In the genomic region with DNA sequence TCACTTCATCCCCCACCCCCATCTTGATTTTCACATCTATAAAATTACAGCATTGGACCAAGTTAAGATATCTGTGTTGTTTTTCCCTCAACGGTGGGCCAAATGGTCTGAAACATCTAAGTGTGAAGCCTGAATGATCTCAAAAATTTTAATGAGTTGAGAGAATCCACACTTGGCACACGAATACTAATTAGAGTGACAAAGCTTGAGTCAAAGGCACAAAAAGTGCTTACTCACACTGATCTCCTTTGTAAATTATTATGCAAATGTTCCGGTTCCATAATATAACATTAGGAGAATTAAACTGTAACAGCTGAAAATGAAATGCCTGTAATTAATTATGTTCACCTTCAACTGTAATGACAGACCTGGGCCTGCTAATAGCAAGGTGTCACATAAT, we compare ENCODE assay signal across 21 cellular contexts. TPM values are rescaled to one million over a fixed set of nuclear protein-coding genes. Genes with fewer than 3 reads are reported as not detected.
DNase-seq lines count a peak whose midpoint lies in the region; FAIRE-seq and TF ChIP-seq lines count a peak whose summit lies in the region.
"Had no signal": no experiment of that assay in that cellular context is flagged by ENCODE, and none has a peak within 500 bp of the region (broad histone marks: within the 10 kb centered on the region; RNA-seq: fewer than 3 reads in every experiment).

No MANE protein-coding gene starts in this region.

- TF ChIP-seq POLR2A in H1 (IDR thresholded peaks at IDR 0.05; ENCODE audit: control extremely low read depth in 1 of 2, low read depth in 2 of 2, low read length in 2 of 2): no peak

- H3K36me3 Mint-ChIP-seq in H9 (ENCODE audit: insufficient read depth in 1 of 3, low read depth in 3 of 3) (peaks cover 15 to 22% (median 17%) of the 10 kb centered on the region in 3 experiments), Caco-2 (ENCODE audit: insufficient read depth, unreplicated experiment) (peaks cover 10% of the 10 kb centered on the region)
- H3K36me3 Mint-ChIP-seq: CD4-positive, alpha-beta memory T cell; IgD-negative memory B cell had no signal

- H3T11ph ChIP-seq in H9 (ENCODE audit: low read length): no peak overlapping the region

- H3K79me1 ChIP-seq in H9 (ENCODE audit: insufficient read depth, low read depth, low read length, poor library complexity, severe bottlenecking) (peaks cover 2% of the 10 kb centered on the region), H1 (ENCODE audit: low read depth, low read length) (peaks cover 3% of the 10 kb centered on the region)

- no peaks in the 10 kb centered on the region for H4K20me1 ChIP-seq in H9 (ENCODE audit: control insufficient read depth, insufficient read depth, insufficient read length)
- H4K20me1 ChIP-seq in H1 (replicated peaks in 1 of 2; ENCODE audit: control insufficient read depth in 1 of 2, insufficient read depth in 2 of 2, low read length in 2 of 2): no peaks in the 10 kb centered on the region

- H4K91ac ChIP-seq in H9 (ENCODE audit: insufficient read length, low read depth, low read length) (no peak overlapping the region), H1 (replicated peaks; ENCODE audit: insufficient read length, low read length) (peak overlapping the region; percentile 95)

- POLR2A ChIA-PET in H1 (lab: Charles Lee; ENCODE audit: partially characterized antibody): interaction anchor here (0.8 to 3.2 kb wide), 4 partner anchors 12 to 98 kb away, joined by 3 to 21 read pairs (median 10); a partner anchor contains a TSS
- POLR2A ChIA-PET in Caco-2 (lab: Charles Lee): no interaction called here

- H3K4me2 ChIP-seq in H9 (ENCODE audit: insufficient read depth, insufficient read length, low read length): peak overlapping the region; percentile 17
- H3K4me2 ChIP-seq in H1 (ENCODE audit: insufficient read depth in 1 of 2, low read depth in 2 of 2, low read length in 2 of 2): peak overlapping the region; percentile 61
- H3K4me2 ChIP-seq: A549, SK-N-SH had no signal

- CTCF ChIA-PET in H1 (lab: Charles Lee; ENCODE audit: partially characterized antibody): interaction anchor here (0.6 to 2.3 kb wide), 2 partner anchors 16 to 45 kb away, joined by 3 to 7 read pairs; no protein-coding TSS in a partner anchor
- CTCF ChIA-PET in Caco-2 (lab: Charles Lee): no interaction called here

- no peak for TF ChIP-seq EP300 in H1 (IDR thresholded peaks at IDR 0.05; ENCODE audit: borderline replicate concordance in 1 of 2, low read depth in 2 of 2, low read length in 2 of 2)

- H4K8ac ChIP-seq in H9 (replicated peaks; ENCODE audit: insufficient read length, low read depth, low read length) (no peak overlapping the region), H1 (ENCODE audit: extremely low read depth, insufficient read depth, low read length) (no peak overlapping the region)

- H3K23ac ChIP-seq in H9 (ENCODE audit: insufficient read length, low read depth, low read length) (no peak overlapping the region), H1 (ENCODE audit: insufficient read length) (peak overlapping the region; percentile 10)

- peak overlapping the region; percentile 40 for H2BK12ac ChIP-seq in H9 (ENCODE audit: insufficient read length, low read depth, low read length)
- peak overlapping the region; percentile 80 for H2BK12ac ChIP-seq in H1 (ENCODE audit: low read depth, low read length)

- no peaks in the 10 kb centered on the region for H3K9me3 Mint-ChIP-seq in H9
- no peaks in the 10 kb centered on the region for H3K9me3 Mint-ChIP-seq in Caco-2 (ENCODE audit: unreplicated experiment)
- H3K9me3 Mint-ChIP-seq: CD4-positive, alpha-beta memory T cell; IgD-negative memory B cell had no signal

- FAIRE-seq in H1 (lab: Jason Lieb, UNC): no peak
- FAIRE-seq: A549, H54 had no signal

- H3K79me2 ChIP-seq in H9 (ENCODE audit: insufficient read depth, low read length) (peaks cover 30% of the 10 kb centered on the region; the same call in 1 of the 2 replicates), H1 (ENCODE audit: control insufficient read depth in 1 of 2, insufficient read depth in 2 of 2, low read length in 2 of 2) (peaks cover 18 to 63% of the 10 kb centered on the region in 2 experiments; a peak in 3 of 4 replicates)

- H3K27ac ChIP-seq in H9 (ENCODE audit: insufficient read length, low read depth, low read length) (peak overlapping the region; percentile 99), H1 (ENCODE audit: low read depth, low read length) (peak overlapping the region; percentile 92), iPS-20b (ENCODE audit: low read length) (peak overlapping the region; percentile 93), substantia nigra (ENCODE audit: low read depth, low read length, poor library complexity, severe bottlenecking) (no peak overlapping the region)
- H3K27ac ChIP-seq: A549, Peyer's patch had no signal

- H3K4ac ChIP-seq in H9 (ENCODE audit: low read depth, low read length) (peak overlapping the region; percentile 18; the same call in 1 of the 2 replicates), H1 (replicated peaks; ENCODE audit: insufficient read length, low read depth, low read length) (peak overlapping the region; percentile 89)

- H3K56ac ChIP-seq in H9 (ENCODE audit: insufficient read length, low read depth, low read length) (no peak overlapping the region), H1 (replicated peaks; ENCODE audit: insufficient read length, low read depth, low read length) (peak overlapping the region; percentile 79)

- H2BK20ac ChIP-seq in H9 (ENCODE audit: low read depth, low read length, poor library complexity, severe bottlenecking): peak overlapping the region; percentile 26
- H2BK20ac ChIP-seq in H1 (ENCODE audit: low read length): peak overlapping the region; percentile 52; the same call in 1 of the 2 replicates

- H2BK15ac ChIP-seq in H9 (ENCODE audit: low read depth, low read length) (no peak overlapping the region), H1 (ENCODE audit: low read length) (no peak overlapping the region)

- TF ChIP-seq CTCF in H9 (conservative IDR thresholded peaks at IDR 0.05): no peak
- TF ChIP-seq CTCF in H1 (IDR thresholded peaks at IDR 0.05; ENCODE audit: control extremely low read depth in 1 of 3, insufficient read depth in 1 of 3, low read depth in 1 of 3, low read length in 3 of 3): no peak
- no peak for TF ChIP-seq CTCF in Caco-2 (IDR thresholded peaks at IDR 0.05; ENCODE audit: insufficient read depth in 1 of 2, low read depth in 1 of 2, low read length in 1 of 2, severe bottlenecking in 1 of 2, unreplicated experiment in 1 of 2)

- H3K27me3 Mint-ChIP-seq in H9 (ENCODE audit: low read depth): no peaks in the 10 kb centered on the region
- no peaks in the 10 kb centered on the region for H3K27me3 Mint-ChIP-seq in Caco-2 (ENCODE audit: insufficient read depth, unreplicated experiment)

- H3K4me3 Mint-ChIP-seq in H9 (peak overlapping the region in 1 of 2 experiments; percentile 66; a peak in 3 of 5 replicates), Caco-2 (ENCODE audit: unreplicated experiment) (no peak overlapping the region)
- H3K4me3 Mint-ChIP-seq: CD4-positive, alpha-beta memory T cell; IgD-negative memory B cell had no signal

- H3K36me3 ChIP-seq in H1 (ENCODE audit: control insufficient read depth in 2 of 4, insufficient read depth in 4 of 4, low read length in 3 of 4) (peaks cover 0 to 6% (median 3%) of the 10 kb centered on the region in 4 experiments; a peak in 3 of 8 replicates), iPS-20b (ENCODE audit: insufficient read depth, low read depth, low read length) (peaks cover 15% of the 10 kb centered on the region; the same call in 1 of the 2 replicates), Caco-2 (ENCODE audit: control insufficient read depth, insufficient read depth, low read length) (no peaks in the 10 kb centered on the region)
- H3K36me3 ChIP-seq: Peyer's patch had no signal

- no CpG with 5 or more reads among the region's 3 CpGs for WGBS in H9 (ENCODE audit: extremely low coverage, insufficient read length, low lambda C conversion rate)
- WGBS in H1 (ENCODE audit: extremely low coverage in 1 of 2, insufficient coverage in 1 of 2, insufficient read length in 1 of 2, insufficient replicate concordance in 2 of 2, low coverage in 1 of 2, low lambda C conversion rate in 2 of 2, missing lambda C conversion rate in 1 of 2), 2 experiments: 17% methylated on average over 3 of the region's 3 CpGs; no CpG with 5 or more reads in 1 of the 2 experiments

- intact Hi-C loops in Caco-2 (cut with micrococcal nuclease; ENCODE audit: unreplicated experiment): loop anchor here (2.0 kb wide), 1 partner anchor 34 kb away; a partner anchor contains a TSS

- H3K9ac ChIP-seq in H9 (ENCODE audit: extremely low read depth, insufficient read length, low read length): peak overlapping the region; percentile 20
- peak overlapping the region in 1 of 4 experiments; percentile 48; a peak in 2 of 7 replicates for H3K9ac ChIP-seq in H1 (replicated peaks in 1 of 4; ENCODE audit: extremely low read depth in 1 of 4, low read depth in 3 of 4, low read length in 3 of 4)
- peak overlapping the region; percentile 85 for H3K9ac ChIP-seq in iPS-20b (ENCODE audit: low read depth, low read length)
- H3K9ac ChIP-seq: SK-N-SH had no signal

- H3K27me3 ChIP-seq in H9 (ENCODE audit: insufficient read depth, low read length) (no peaks in the 10 kb centered on the region), H1 (replicated peaks in 1 of 4; ENCODE audit: control insufficient read depth in 3 of 4, extremely low read depth in 1 of 4, insufficient read depth in 3 of 4, low read length in 3 of 4) (no peaks in the 10 kb centered on the region), iPS-20b (ENCODE audit: insufficient read depth, low read length) (no peaks in the 10 kb centered on the region), Caco-2 (replicated peaks; ENCODE audit: control insufficient read depth, insufficient read depth, low read length) (no peaks in the 10 kb centered on the region)
- H3K27me3 ChIP-seq: Peyer's patch had no signal

- TF ChIP-seq RAD21 in H1 (IDR thresholded peaks at IDR 0.05 in 1 of 2, conservative IDR thresholded peaks at IDR 0.05 in 1 of 2; ENCODE audit: low read depth in 2 of 2, low read length in 2 of 2): no peak

- no TSS peak for BruUV-seq in Caco-2 (replicated peaks; lab: Mats Ljungman, UMichigan)

- DNase-seq in H9: no peak
- DNase-seq in NCI-H526 treated with DMSO at 0.1 percent for 48 hours (lab: John Stamatoyannopoulos, UW): peak; percentile 17
- no peak for DNase-seq in H1 (ENCODE audit: low read depth in 1 of 2, low spot score in 2 of 2)
- no peak for DNase-seq in GM03348 (ENCODE audit: low spot score)
- DNase-seq in Caco-2: no peak
- no peak for DNase-seq in substantia nigra (lab: John Stamatoyannopoulos, UW)
- DNase-seq: CD4-positive, alpha-beta memory T cell; DMS53; MM.1S; NCI-H1092 treated with DMSO at 0.1 percent for 48 hours; NCI-H2081; NCI-H446 treated with DMSO at 0.1 percent for 48 hours; NCI-H748 treated with DMSO at 0.1 percent for 48 hours; NK-92 treated with Interleukin-12 subunit alpha and Interleukin-12 subunit beta, amount 100 ng/mL, for 24 hours; Peyer's patch; SHP77; SK-N-SH had no signal

- H3K4me1 ChIP-seq in H9 (ENCODE audit: insufficient read depth, low read length): peaks cover 35% of the 10 kb centered on the region
- H3K4me1 ChIP-seq in H1 (replicated peaks in 1 of 4; ENCODE audit: control insufficient read depth in 3 of 4, insufficient read depth in 4 of 4, low read length in 3 of 4): peaks cover 5 to 51% (median 45%) of the 10 kb centered on the region in 4 experiments; a peak in 6 of 7 replicates
- H3K4me1 ChIP-seq in iPS-20b (ENCODE audit: insufficient read depth, low read length): peaks cover 71% of the 10 kb centered on the region
- H3K4me1 ChIP-seq in Caco-2: peaks cover 42% of the 10 kb centered on the region
- H3K4me1 ChIP-seq: A549 had no signal

- H3K4me1 Mint-ChIP-seq in H9: peaks cover 82 to 89% of the 10 kb centered on the region in 2 experiments
- peaks cover 23% of the 10 kb centered on the region for H3K4me1 Mint-ChIP-seq in Caco-2 (ENCODE audit: low read depth, unreplicated experiment)
- H3K4me1 Mint-ChIP-seq: CD4-positive, alpha-beta memory T cell; IgD-negative memory B cell had no signal

- H3K4me3 ChIP-seq in H1 (ENCODE audit: extremely low read depth in 1 of 4, insufficient read depth in 2 of 4, low read depth in 3 of 4, low read length in 4 of 4): peak overlapping the region in 1 of 4 experiments; percentile 25; a peak in 1 of 8 replicates
- peak overlapping the region; percentile 39 for H3K4me3 ChIP-seq in iPS-20b (ENCODE audit: low read length)
- no peak overlapping the region for H3K4me3 ChIP-seq in Caco-2 (ENCODE audit: low read depth, low read length)
- H3K4me3 ChIP-seq: A549, Peyer's patch had no signal

- no peaks in the 10 kb centered on the region for H3K23me2 ChIP-seq in H9 (ENCODE audit: insufficient read length, low read depth, low read length, poor library complexity, severe bottlenecking)
- H3K23me2 ChIP-seq in H1 (ENCODE audit: low read depth, low read length): no peaks in the 10 kb centered on the region

- peak overlapping the region; percentile 52; the same call in 1 of the 2 replicates for H3K14ac ChIP-seq in H9 (ENCODE audit: insufficient read depth, low read length)
- H3K14ac ChIP-seq in H1 (ENCODE audit: insufficient read length): peak overlapping the region; percentile 78

- peak overlapping the region; percentile 76 for H4K5ac ChIP-seq in H9 (ENCODE audit: insufficient read length, low read depth, low read length)
- peak overlapping the region; percentile 92 for H4K5ac ChIP-seq in H1 (ENCODE audit: insufficient read length, low read depth, low read length)

- peak overlapping the region; percentile 77 for H2BK5ac ChIP-seq in H9 (ENCODE audit: insufficient read length, low read length)
- H2BK5ac ChIP-seq in H1 (ENCODE audit: low read depth, low read length): peak overlapping the region; percentile 95

- H2BK120ac ChIP-seq in H9 (ENCODE audit: low read depth, low read length, poor library complexity, severe bottlenecking): peak overlapping the region; percentile 82
- peak overlapping the region; percentile 96 for H2BK120ac ChIP-seq in H1 (replicated peaks; ENCODE audit: low read depth, low read length)

- H3K18ac ChIP-seq in H9 (ENCODE audit: insufficient read length, low read depth, low read length): peak overlapping the region; percentile 52
- H3K18ac ChIP-seq in H1 (ENCODE audit: extremely low read depth, low read length): peak overlapping the region; percentile 19; the same call in 1 of the 2 replicates

- H3K27ac Mint-ChIP-seq in H9 (peak overlapping the region; percentile 99 to 100 (median 100)), Caco-2 (ENCODE audit: unreplicated experiment) (no peak overlapping the region)
- H3K27ac Mint-ChIP-seq: CD4-positive, alpha-beta memory T cell; IgD-negative memory B cell had no signal

- no peaks in the 10 kb centered on the region for H3K9me3 ChIP-seq in H9 (ENCODE audit: control insufficient read depth, low read depth, low read length)
- no peaks in the 10 kb centered on the region for H3K9me3 ChIP-seq in H1 (ENCODE audit: insufficient read depth in 2 of 2, low read depth in 1 of 2, low read length in 1 of 2)
- H3K9me3 ChIP-seq in iPS-20b (ENCODE audit: insufficient read depth, low read depth, low read length): no peaks in the 10 kb centered on the region
- no peaks in the 10 kb centered on the region for H3K9me3 ChIP-seq in Caco-2
- H3K9me3 ChIP-seq: A549, Peyer's patch, SK-N-SH had no signal

- peak overlapping the region; percentile 9 for H2AK5ac ChIP-seq in H9 (ENCODE audit: insufficient read length, low read length)
- no peak overlapping the region for H2AK5ac ChIP-seq in H1 (ENCODE audit: low read depth, low read length)

- no peak overlapping the region for H2AFZ ChIP-seq in H9 (ENCODE audit: low read length)
- H2AFZ ChIP-seq in H1 (ENCODE audit: low read length): no peak overlapping the region

RNA-seq across cellular contexts. Expression of a gene that starts 33.6 kb away (rescaled TPM):
- 132 TPM in 2 replicates for total RNA-seq in H9 (2021)
- 190 and 198 TPM in 2 replicates for total RNA-seq in H1 (2021; fragmentation: NEBNext Ultra II Directional; extraction: Animal tissue kit (Norgen Biotek cat#: 25700))
- polyA plus RNA-seq in H1 (2011; rRNA removed): 281 and 318 TPM in 2 replicates
- polyA plus RNA-seq in H1 (2011; cell fraction: cytosol; rRNA removed): 189 TPM
- polyA plus RNA-seq in H1 (2011; cell fraction: nucleus; rRNA removed): 347 TPM
- polyA plus RNA-seq in H1 (2012, experiment 1 of 2): 147 to 191 TPM (median 166 TPM) in 4 replicates
- polyA plus RNA-seq in H1 (2012, experiment 2 of 2): 130 TPM
- polyA plus RNA-seq in H1 (2013, experiment 1 of 2): 98.7 TPM
- 108 TPM for polyA plus RNA-seq in H1 (2013, experiment 2 of 2)
- polyA minus RNA-seq in H1 (2011; rRNA and poly(A)+ RNA removed): 732 and 803 TPM in 2 replicates
- 146 TPM for polyA minus RNA-seq in H1 (2011; cell fraction: cytosol; rRNA and poly(A)+ RNA removed)
- polyA minus RNA-seq in H1 (2011; cell fraction: nucleus; rRNA and poly(A)+ RNA removed): 175 TPM
- 9.8 and 14.4 TPM in 2 replicates for total RNA-seq in Caco-2 (2022)
- total RNA-seq: CD4-positive, alpha-beta memory T cell had no signal
- polyA plus RNA-seq: CD4-positive, alpha-beta memory T cell had no signal

RNA-seq across cellular contexts. Expression of a gene that starts 47.5 kb away (rescaled TPM):
- 92.5 and 94.7 TPM in 2 replicates for total RNA-seq in H9 (2021)
- 96.9 and 105 TPM in 2 replicates for total RNA-seq in H1 (2021; fragmentation: NEBNext Ultra II Directional; extraction: Animal tissue kit (Norgen Biotek cat#: 25700))
- 61.0 and 67.9 TPM in 2 replicates for polyA plus RNA-seq in H1 (2011; rRNA removed)
- polyA plus RNA-seq in H1 (2011; cell fraction: cytosol; rRNA removed): 83.0 TPM
- polyA plus RNA-seq in H1 (2011; cell fraction: nucleus; rRNA removed): 87.0 TPM
- 60.3 to 83.0 TPM (median 69.7 TPM) in 4 replicates for polyA plus RNA-seq in H1 (2012, experiment 1 of 2)
- polyA plus RNA-seq in H1 (2012, experiment 2 of 2): 12.0 TPM
- polyA plus RNA-seq in H1 (2013, experiment 1 of 2): 116 TPM
- polyA plus RNA-seq in H1 (2013, experiment 2 of 2): 128 TPM
- polyA minus RNA-seq in H1 (2011; rRNA and poly(A)+ RNA removed): 169 TPM in 2 replicates
- 67.4 TPM for polyA minus RNA-seq in H1 (2011; cell fraction: cytosol; rRNA and poly(A)+ RNA removed)
- polyA minus RNA-seq in H1 (2011; cell fraction: nucleus; rRNA and poly(A)+ RNA removed): 162 TPM
- 33.8 and 38.3 TPM in 2 replicates for total RNA-seq in Caco-2 (2022)
